In the genomic region with DNA sequence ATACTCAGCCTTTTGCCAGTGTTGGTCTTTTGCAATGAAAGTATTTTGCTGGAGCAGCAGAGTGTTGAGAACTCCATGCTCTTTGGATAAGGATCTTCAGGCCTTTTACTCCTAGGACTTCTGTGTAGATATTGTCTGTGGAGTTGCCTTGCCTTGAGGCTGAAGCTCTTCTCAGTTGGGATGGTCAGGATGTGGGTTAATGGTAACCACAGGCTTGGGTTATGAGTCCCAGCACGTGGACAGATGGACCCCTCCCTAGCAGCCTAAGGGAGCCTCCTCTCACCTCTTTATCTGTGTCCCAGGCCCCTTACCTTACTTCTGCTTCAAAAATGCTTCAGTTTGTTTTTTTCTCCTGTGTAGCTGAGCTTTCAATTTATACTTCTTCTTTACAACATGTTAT, we compare ENCODE assay signal across 26 cellular contexts.
DNase-seq lines count a peak whose midpoint lies in the region; ATAC-seq, FAIRE-seq and TF ChIP-seq lines count a peak whose summit lies in the region.
"Had no signal": no experiment of that assay in that cellular context is flagged by ENCODE, and none has a peak within 500 bp of the region (broad histone marks: within the 10 kb centered on the region; RNA-seq: fewer than 3 reads in every experiment).

No MANE protein-coding gene starts in this region.

- H3K36me3 ChIP-seq in mammary epithelial cell (ENCODE audit: insufficient read depth, low read length): no peaks in the 10 kb centered on the region
- no peaks in the 10 kb centered on the region for H3K36me3 ChIP-seq in breast epithelium
- no peaks in the 10 kb centered on the region for H3K36me3 ChIP-seq in Loucy (ENCODE audit: insufficient read depth, low read length)
- no peaks in the 10 kb centered on the region for H3K36me3 ChIP-seq in astrocyte (ENCODE audit: insufficient read depth, low read length)
- no peaks in the 10 kb centered on the region for H3K36me3 ChIP-seq in psoas muscle (ENCODE audit: insufficient read depth in 1 of 2, low read depth in 1 of 2)
- H3K36me3 ChIP-seq: cardiac muscle cell, gastroesophageal sphincter, upper lobe of right lung had no signal

- peaks cover 2% of the 10 kb centered on the region for H3K9me3 Mint-ChIP-seq in astrocyte (ENCODE audit: unreplicated experiment)
- no peaks in the 10 kb centered on the region for H3K9me3 Mint-ChIP-seq in activated T-cell treated with anti-CD3 and anti-CD28 coated beads, Interleukin-2, amount 50 U/mL, for 24 hours
- H3K9me3 Mint-ChIP-seq: activated T-cell treated with anti-CD3 and anti-CD28 coated beads, Interleukin-2, amount 50 U/mL, for 72 hours had no signal

- CTCF ChIA-PET in mammary epithelial cell (lab: Charles Lee; ENCODE audit: low non-redundant PET): interaction anchor here (0.9 kb wide), 1 partner anchor 213 kb away, joined by 5 read pairs; no protein-coding TSS in a partner anchor

- H3K9ac ChIP-seq in mammary epithelial cell (ENCODE audit: insufficient read depth, low read length) (no peak overlapping the region), Loucy (ENCODE audit: low read depth, low read length, poor library complexity, severe bottlenecking) (peak overlapping the region; percentile 33), astrocyte (ENCODE audit: low read length) (no peak overlapping the region)

- no peaks in the 10 kb centered on the region for H3K9me2 ChIP-seq in Loucy (replicated peaks; ENCODE audit: low read depth, low read length)

- no peak for FAIRE-seq in astrocyte (lab: Jason Lieb, UNC)
- FAIRE-seq: A204.1 had no signal

- H3K4me2 ChIP-seq in mammary epithelial cell (ENCODE audit: insufficient read depth, low read depth, low read length) (no peak overlapping the region), Loucy (ENCODE audit: low read depth, low read length, poor library complexity, severe bottlenecking) (peak overlapping the region; percentile 62), astrocyte (ENCODE audit: low read length) (peak overlapping the region; percentile 4)

- H3K4me3 Mint-ChIP-seq in astrocyte (ENCODE audit: unreplicated experiment): no peak overlapping the region
- no peak overlapping the region for H3K4me3 Mint-ChIP-seq in activated T-cell treated with anti-CD3 and anti-CD28 coated beads, Interleukin-2, amount 50 U/mL, for 24 hours
- H3K4me3 Mint-ChIP-seq: activated T-cell treated with anti-CD3 and anti-CD28 coated beads, Interleukin-2, amount 50 U/mL, for 72 hours; naive B cell had no signal

- H2AFZ ChIP-seq in mammary epithelial cell (ENCODE audit: low read depth, low read length) (no peak overlapping the region), Loucy (ENCODE audit: low read length) (no peak overlapping the region), astrocyte (ENCODE audit: low read depth, low read length) (no peak overlapping the region)

- H3K4me1 Mint-ChIP-seq in astrocyte (ENCODE audit: low read depth, unreplicated experiment): peaks cover 20% of the 10 kb centered on the region
- H3K4me1 Mint-ChIP-seq in activated T-cell treated with anti-CD3 and anti-CD28 coated beads, Interleukin-2, amount 50 U/mL, for 24 hours (ENCODE audit: low read depth): no peaks in the 10 kb centered on the region
- H3K4me1 Mint-ChIP-seq: naive B cell had no signal

- in situ Hi-C loops in mammary epithelial cell (cut with MboI; ENCODE audit: low sequenced_read_pairs in 2 of 2): no loop called here

- H4K20me1 ChIP-seq in mammary epithelial cell (ENCODE audit: insufficient read depth, low read length) (peaks cover 2% of the 10 kb centered on the region), Loucy (ENCODE audit: insufficient read depth, low read length, poor library complexity, severe bottlenecking) (no peaks in the 10 kb centered on the region), astrocyte (ENCODE audit: insufficient read depth, low read length) (no peaks in the 10 kb centered on the region)

- no peaks in the 10 kb centered on the region for H3F3A ChIP-seq in Loucy (ENCODE audit: low read depth)

- 0% methylated on average over 1 of the region's 1 CpG for WGBS in mammary epithelial cell (ENCODE audit: low coverage, missing lambda C conversion rate)
- 50 to 71% (median 54%) methylated on average over 1 of the region's 1 CpG for WGBS in psoas muscle, 3 donors

- intact Hi-C loops in mammary epithelial cell (cut with micrococcal nuclease): no loop called here
- intact Hi-C loops in breast epithelium (cut with DNase I; ENCODE audit: low total_unique reads): no loop called here
- intact Hi-C loops in psoas muscle (cut with DNase I): no loop called here

- peaks cover 6% of the 10 kb centered on the region for H3K36me3 Mint-ChIP-seq in astrocyte (ENCODE audit: low read depth, unreplicated experiment)
- H3K36me3 Mint-ChIP-seq in activated T-cell treated with anti-CD3 and anti-CD28 coated beads, Interleukin-2, amount 50 U/mL, for 24 hours (ENCODE audit: low read depth): no peaks in the 10 kb centered on the region
- H3K36me3 Mint-ChIP-seq: naive B cell had no signal

- peak; percentile 0 for DNase-seq in mammary epithelial cell
- no peak for DNase-seq in breast epithelium (ENCODE audit: low spot score in 2 of 2)
- DNase-seq in astrocyte (ENCODE audit: low read depth): no peak
- DNase-seq in psoas muscle: no peak
- DNase-seq in UCSD-AML1 (lab: John Stamatoyannopoulos, UW; ENCODE audit: unreplicated experiment): no peak
- no peak for DNase-seq in OCI-M2 (lab: John Stamatoyannopoulos, UW; ENCODE audit: unreplicated experiment)
- no peak for DNase-seq in activated T-cell treated with anti-CD3 and anti-CD28 coated beads, Interleukin-2, amount 50 U/mL, for 24 hours
- DNase-seq: activated CD4-positive, alpha-beta T cell treated with anti-CD3 and anti-CD28 coated beads for 48 hours; activated naive CD4-positive, alpha-beta T cell treated with Interleukin-2 at 50 U/mL for 16 hours; activated T-cell treated with anti-CD3 and anti-CD28 coated beads, Interleukin-2, amount 50 U/mL, for 72 hours; H7; hippocampal formation; Karpas-422; mesendoderm; naive B cell; SIG-M5; stimulated activated CD4-positive, alpha-beta T cell treated with anti-CD3 and anti-CD28 coated beads, Interleukin-1b, Interleukin-23, amount 100 ng/mL, for 48 hours; substantia nigra; upper lobe of right lung had no signal

- dilution Hi-C loops in mammary epithelial cell (cut with HindIII; ENCODE audit: low sequenced_read_pairs): no loop called here

- no peak overlapping the region for H3K4me3 ChIP-seq in mammary epithelial cell (replicated peaks in 1 of 3; ENCODE audit: insufficient read depth in 1 of 3, low read depth in 2 of 3, low read length in 3 of 3)
- no peak overlapping the region for H3K4me3 ChIP-seq in breast epithelium
- peak overlapping the region; percentile 2 for H3K4me3 ChIP-seq in Loucy (ENCODE audit: low read length, poor library complexity, severe bottlenecking)
- no peak overlapping the region for H3K4me3 ChIP-seq in astrocyte (ENCODE audit: insufficient read depth, low read depth, low read length)
- no peak overlapping the region for H3K4me3 ChIP-seq in psoas muscle
- H3K4me3 ChIP-seq: cardiac muscle cell, gastroesophageal sphincter, skin epidermis, upper lobe of right lung had no signal

- H3K9me3 ChIP-seq in mammary epithelial cell (replicated peaks; ENCODE audit: insufficient read depth, low read length) (no peaks in the 10 kb centered on the region), breast epithelium (no peaks in the 10 kb centered on the region), Loucy (ENCODE audit: insufficient read depth, low read depth, low read length) (no peaks in the 10 kb centered on the region), astrocyte (ENCODE audit: insufficient read depth, low read depth, low read length) (no peaks in the 10 kb centered on the region), psoas muscle (no peaks in the 10 kb centered on the region)
- H3K9me3 ChIP-seq: gastroesophageal sphincter, upper lobe of right lung had no signal

- TF ChIP-seq POLR2A in breast epithelium (IDR thresholded peaks at IDR 0.05): no peak

- H3K4me1 ChIP-seq in mammary epithelial cell (ENCODE audit: insufficient read depth, low read length) (no peaks in the 10 kb centered on the region), breast epithelium (no peaks in the 10 kb centered on the region), Loucy (ENCODE audit: insufficient read depth, low read length, poor library complexity, severe bottlenecking) (peaks cover 29% of the 10 kb centered on the region), astrocyte (ENCODE audit: insufficient read depth, low read length) (peaks cover 10% of the 10 kb centered on the region), psoas muscle (no peaks in the 10 kb centered on the region)
- H3K4me1 ChIP-seq: gastroesophageal sphincter, upper lobe of right lung had no signal

- H3K27me3 ChIP-seq in mammary epithelial cell (ENCODE audit: insufficient read depth, low read length) (peaks cover 9% of the 10 kb centered on the region), breast epithelium (no peaks in the 10 kb centered on the region), Loucy (ENCODE audit: insufficient read depth, low read length, poor library complexity, severe bottlenecking) (no peaks in the 10 kb centered on the region), astrocyte (ENCODE audit: insufficient read depth, low read length) (peaks cover 11% of the 10 kb centered on the region), psoas muscle (ENCODE audit: insufficient read depth in 3 of 3, low read length in 2 of 3) (no peaks in the 10 kb centered on the region)
- H3K27me3 ChIP-seq: cardiac muscle cell, gastroesophageal sphincter, upper lobe of right lung had no signal

- H3K79me2 ChIP-seq in mammary epithelial cell (ENCODE audit: insufficient read depth, low read length): no peaks in the 10 kb centered on the region
- no peaks in the 10 kb centered on the region for H3K79me2 ChIP-seq in Loucy (ENCODE audit: insufficient read depth, low read length)
- H3K79me2 ChIP-seq in astrocyte (ENCODE audit: insufficient read depth, low read length): no peaks in the 10 kb centered on the region

- peak overlapping the region; percentile 78 for H3K27ac Mint-ChIP-seq in astrocyte (ENCODE audit: unreplicated experiment)
- no peak overlapping the region for H3K27ac Mint-ChIP-seq in activated T-cell treated with anti-CD3 and anti-CD28 coated beads, Interleukin-2, amount 50 U/mL, for 24 hours
- H3K27ac Mint-ChIP-seq: activated T-cell treated with anti-CD3 and anti-CD28 coated beads, Interleukin-2, amount 50 U/mL, for 72 hours; naive B cell had no signal

- ATAC-seq in psoas muscle: no peak
- ATAC-seq: activated T-cell treated with anti-CD3 and anti-CD28 coated beads, Interleukin-2, amount 50 U/mL, for 72 hours; gastroesophageal sphincter; left lobe of liver; Panc1; upper lobe of right lung had no signal

- TF ChIP-seq CTCF in mammary epithelial cell (conservative IDR thresholded peaks at IDR 0.05 in 1 of 2, IDR thresholded peaks at IDR 0.05 in 1 of 2; ENCODE audit: extremely low read depth in 1 of 2, insufficient read depth in 1 of 2, low read depth in 1 of 2, low read length in 2 of 2) (no peak), breast epithelium (IDR thresholded peaks at IDR 0.05) (no peak), Loucy (conservative IDR thresholded peaks at IDR 0.05; ENCODE audit: low read length) (no peak), astrocyte (IDR thresholded peaks at IDR 0.05; ENCODE audit: insufficient read depth, low read depth, low read length) (no peak), psoas muscle (IDR thresholded peaks at IDR 0.05) (no peak)

- H3K27ac ChIP-seq in mammary epithelial cell (ENCODE audit: insufficient read depth, low read depth, low read length) (no peak overlapping the region), breast epithelium (no peak overlapping the region), astrocyte (ENCODE audit: low read depth, low read length) (no peak overlapping the region), psoas muscle (no peak overlapping the region)
- H3K27ac ChIP-seq: cardiac muscle cell, gastroesophageal sphincter, skin epidermis, upper lobe of right lung had no signal

- no peaks in the 10 kb centered on the region for H3K27me3 Mint-ChIP-seq in astrocyte (ENCODE audit: low read depth, unreplicated experiment)
- peaks cover 22% of the 10 kb centered on the region for H3K27me3 Mint-ChIP-seq in activated T-cell treated with anti-CD3 and anti-CD28 coated beads, Interleukin-2, amount 50 U/mL, for 24 hours

- BruUV-seq in mammary epithelial cell (replicated peaks; lab: Mats Ljungman, UMichigan): no TSS peak
